Comparison of ENCODE assay signal across 17 cellular contexts in genomic region chr4:153409924-153410501, GRCh38. TPM values are rescaled to one million over a fixed set of nuclear protein-coding genes. Genes with fewer than 3 reads are reported as not detected.
DNase-seq lines count a peak whose midpoint lies in the region; ATAC-seq and TF ChIP-seq lines count a peak whose summit lies in the region.
"Had no signal": no experiment of that assay in that cellular context is flagged by ENCODE, and none has a peak within 500 bp of the region (broad histone marks: within the 10 kb centered on the region; RNA-seq: fewer than 3 reads in every experiment).

No MANE protein-coding gene starts in this region.

- POLR2A ChIA-PET in CD8-positive, alpha-beta memory T cell (lab: Charles Lee): no interaction called here

- H3K4me1 Mint-ChIP-seq in CD8-positive, alpha-beta memory T cell: peaks cover 0 to 11% (median 4%) of the 10 kb centered on the region in 3 donors
- H3K4me1 Mint-ChIP-seq in mesothelial cell of epicardium (peaks cover 6% of the 10 kb centered on the region), CD14-positive monocyte (peaks cover 5% of the 10 kb centered on the region)
- H3K4me1 Mint-ChIP-seq: stimulated activated memory B cell treated with anti-CD40 and anti-IgM and Interleukin-4, amounts not matched to agents 10 μg/mL and 1 μg/mL and 100 μg/mL, for 72 hours had no signal

- H3K27me3 ChIP-seq in CD8-positive, alpha-beta memory T cell (ENCODE audit: insufficient read depth, low read length, poor library complexity, severe bottlenecking): no peaks in the 10 kb centered on the region
- H3K27me3 ChIP-seq in psoas muscle (ENCODE audit: insufficient read depth in 3 of 3, low read length in 2 of 3): no peaks in the 10 kb centered on the region
- H3K27me3 ChIP-seq: BLaER1 treated with 17β-estradiol and CSF1 and Interleukin-3, amounts not matched to agents 10 nM and 100 nM; right atrium auricular region had no signal

- no peak overlapping the region for H3K4me3 Mint-ChIP-seq in CD8-positive, alpha-beta memory T cell
- H3K4me3 Mint-ChIP-seq in mesothelial cell of epicardium (no peak overlapping the region), CD14-positive monocyte (no peak overlapping the region)
- H3K4me3 Mint-ChIP-seq: activated T-cell treated with anti-CD3 and anti-CD28 coated beads, Interleukin-2, amount 50 U/mL, for 24 hours; stimulated activated memory B cell treated with anti-CD40 and anti-IgM and Interleukin-4, amounts not matched to agents 10 μg/mL and 1 μg/mL and 100 μg/mL, for 72 hours had no signal

- no peak for TF ChIP-seq CTCF in mesothelial cell of epicardium (IDR thresholded peaks at IDR 0.05; ENCODE audit: unreplicated experiment)
- no peak for TF ChIP-seq CTCF in psoas muscle (IDR thresholded peaks at IDR 0.05)
- no peak for TF ChIP-seq CTCF in CD14-positive monocyte (IDR thresholded peaks at IDR 0.05)

- H3K9me3 Mint-ChIP-seq in CD8-positive, alpha-beta memory T cell: no peaks in the 10 kb centered on the region
- peaks cover 11% of the 10 kb centered on the region for H3K9me3 Mint-ChIP-seq in mesothelial cell of epicardium
- peaks cover 0 to 5% (median 1%) of the 10 kb centered on the region in 7 donors for H3K9me3 Mint-ChIP-seq in CD14-positive monocyte
- H3K9me3 Mint-ChIP-seq: activated T-cell treated with anti-CD3 and anti-CD28 coated beads, Interleukin-2, amount 50 U/mL, for 24 hours had no signal

- H3K27ac ChIP-seq in CD8-positive, alpha-beta memory T cell (ENCODE audit: low read depth, low read length): peak overlapping the region; percentile 17
- H3K27ac ChIP-seq in psoas muscle: no peak overlapping the region
- H3K27ac ChIP-seq: BLaER1 treated with 17β-estradiol and CSF1 and Interleukin-3, amounts not matched to agents 10 nM and 100 nM; right atrium auricular region had no signal

- no peaks in the 10 kb centered on the region for H3K36me3 ChIP-seq in CD8-positive, alpha-beta memory T cell (ENCODE audit: insufficient read depth, low read length)
- no peaks in the 10 kb centered on the region for H3K36me3 ChIP-seq in psoas muscle (ENCODE audit: insufficient read depth in 1 of 2, low read depth in 1 of 2)
- H3K36me3 ChIP-seq: right atrium auricular region had no signal

- no peak for ATAC-seq in psoas muscle
- ATAC-seq: stimulated activated memory B cell treated with anti-CD40 and anti-IgM and Interleukin-4, amounts not matched to agents 10 μg/mL and 1 μg/mL and 100 μg/mL, for 72 hours had no signal

- no peak for DNase-seq in CD8-positive, alpha-beta memory T cell
- peak; percentile 50 for DNase-seq in LHCN-M2 (ENCODE audit: low read depth)
- peak; percentile 37 for DNase-seq in amniotic epithelial cell (ENCODE audit: low read depth)
- no peak for DNase-seq in mesothelial cell of epicardium (ENCODE audit: low spot score in 2 of 2, unreplicated experiment in 2 of 2)
- no peak for DNase-seq in psoas muscle
- DNase-seq in CD14-positive monocyte (ENCODE audit: low spot score): no peak
- DNase-seq in COLO668 (lab: John Stamatoyannopoulos, UW; ENCODE audit: unreplicated experiment): no peak
- DNase-seq in NOMO-1 (lab: John Stamatoyannopoulos, UW; ENCODE audit: unreplicated experiment in 2 of 2): no peak
- DNase-seq: activated CD4-positive, alpha-beta T cell treated with anti-CD3 and anti-CD28 coated beads for 4 hours; activated T-cell treated with anti-CD3 and anti-CD28 coated beads, Interleukin-2, amount 50 U/mL, for 24 hours; effector memory CD4-positive, alpha-beta T cell; H7; NCI-H2107; stimulated activated CD4-positive, alpha-beta T cell treated with anti-CD3 and anti-CD28 coated beads, Interleukin-4, amount 100 ng/mL, for 4 hours had no signal

- peaks cover 0 to 11% (median 1%) of the 10 kb centered on the region in 3 donors for H3K36me3 Mint-ChIP-seq in CD8-positive, alpha-beta memory T cell
- H3K36me3 Mint-ChIP-seq in mesothelial cell of epicardium: peaks cover 10% of the 10 kb centered on the region
- H3K36me3 Mint-ChIP-seq in CD14-positive monocyte: peaks cover 4 to 29% of the 10 kb centered on the region in 2 donors

- no peak overlapping the region for H3K4me3 ChIP-seq in CD8-positive, alpha-beta memory T cell (ENCODE audit: low read length)
- no peak overlapping the region for H3K4me3 ChIP-seq in psoas muscle
- H3K4me3 ChIP-seq: BLaER1 treated with 17β-estradiol and CSF1 and Interleukin-3, amounts not matched to agents 10 nM and 100 nM; right atrium auricular region had no signal

- H3K27ac Mint-ChIP-seq in CD8-positive, alpha-beta memory T cell: no peak overlapping the region
- H3K27ac Mint-ChIP-seq in mesothelial cell of epicardium: peak overlapping the region; percentile 69
- no peak overlapping the region for H3K27ac Mint-ChIP-seq in CD14-positive monocyte
- H3K27ac Mint-ChIP-seq: activated T-cell treated with anti-CD3 and anti-CD28 coated beads, Interleukin-2, amount 50 U/mL, for 24 hours; stimulated activated memory B cell treated with anti-CD40 and anti-IgM and Interleukin-4, amounts not matched to agents 10 μg/mL and 1 μg/mL and 100 μg/mL, for 72 hours had no signal

- H3K27me3 Mint-ChIP-seq in CD8-positive, alpha-beta memory T cell: peaks cover 0 to 1% of the 10 kb centered on the region in 2 donors
- H3K27me3 Mint-ChIP-seq in mesothelial cell of epicardium (ENCODE audit: low read depth) (no peaks in the 10 kb centered on the region), CD14-positive monocyte (ENCODE audit: low read depth in 3 of 3) (no peaks in the 10 kb centered on the region)
- H3K27me3 Mint-ChIP-seq: activated T-cell treated with anti-CD3 and anti-CD28 coated beads, Interleukin-2, amount 50 U/mL, for 24 hours; stimulated activated memory B cell treated with anti-CD40 and anti-IgM and Interleukin-4, amounts not matched to agents 10 μg/mL and 1 μg/mL and 100 μg/mL, for 72 hours had no signal

- 49 to 66% (median 52%) methylated on average over 4 of the region's 4 CpGs for WGBS in psoas muscle, 3 donors

- no peaks in the 10 kb centered on the region for H3K9me3 ChIP-seq in CD8-positive, alpha-beta memory T cell (ENCODE audit: low read length)
- no peaks in the 10 kb centered on the region for H3K9me3 ChIP-seq in psoas muscle
- H3K9me3 ChIP-seq: right atrium auricular region had no signal

- no peaks in the 10 kb centered on the region for H3K4me1 ChIP-seq in CD8-positive, alpha-beta memory T cell (ENCODE audit: insufficient read depth, low read length)
- peaks cover 8% of the 10 kb centered on the region for H3K4me1 ChIP-seq in psoas muscle

- CTCF ChIA-PET in CD8-positive, alpha-beta memory T cell (lab: Charles Lee): interaction anchor here (1.4 kb wide), 1 partner anchor 267 kb away, joined by 3 read pairs; no protein-coding TSS in a partner anchor

- intact Hi-C loops in psoas muscle (cut with DNase I): no loop called here
- intact Hi-C loops in CD14-positive monocyte (cut with micrococcal nuclease): no loop called here

RNA-seq across cellular contexts. Expression of gene TMEM131L, which starts 56.1 kb away (rescaled TPM):
- 10 to 100 TPM; 28.1 to 29.6 TPM for total RNA-seq in CD8-positive, alpha-beta memory T cell
- polyA plus RNA-seq in CD8-positive, alpha-beta memory T cell: 28.6 TPM
- total RNA-seq in LHCN-M2 (2014; rRNA removed) (6.8 and 7.2 TPM in 2 replicates), mesothelial cell of epicardium (11.0 to 13.9 TPM (median 11.4 TPM) in 3 replicates), psoas muscle (10 to 100 TPM in 2 of 4 donors, 1 to 10 TPM in 2; 6.9 to 21.2 (median 11.5) TPM)
- polyA plus RNA-seq in LHCN-M2 (2012): 3.1 TPM
- polyA plus RNA-seq in psoas muscle (1 to 10 TPM; 2.1 to 6.7 (median 3.3) TPM), CD14-positive monocyte (10 to 100 TPM; 11.2 to 26.0 TPM)

Comparison
In these comparisons a context has a peak if more than half of its experiments do, and no peak if none do; other contexts are left out.
1. DNase-seq: peak in LHCN-M2 (single experiment) and amniotic epithelial cell (single experiment); none in CD8-positive, alpha-beta memory T cell (0 of 5), mesothelial cell of epicardium (0 of 2), psoas muscle (0 of 2), CD14-positive monocyte (single experiment), COLO668 (single experiment) and NOMO-1 (0 of 2).